Comparison of ENCODE assay signal across 17 cellular contexts in the genomic region with DNA sequence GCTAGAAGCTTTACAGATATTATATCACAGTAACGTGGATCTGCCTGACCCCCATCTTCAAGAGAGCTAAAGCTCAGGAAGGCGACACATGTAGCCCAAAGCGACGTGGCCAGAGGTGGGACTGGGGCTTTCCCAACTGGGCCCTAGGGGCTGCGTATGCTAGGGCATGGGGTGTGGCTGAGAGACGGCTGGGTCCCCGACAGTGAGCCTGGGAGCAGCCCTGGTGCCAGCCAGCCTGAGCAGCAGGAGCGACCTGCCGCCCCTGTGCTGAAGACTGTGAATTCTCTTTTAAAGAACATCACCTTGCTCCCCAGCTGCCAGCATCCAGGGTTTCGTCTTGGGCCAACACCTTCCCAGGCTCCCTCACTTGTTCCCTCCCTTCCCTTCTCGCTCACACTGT. TPM values are rescaled to one million over a fixed set of nuclear protein-coding genes. Genes with fewer than 3 reads are reported as not detected.
A peak's percentile ranks its signal among the peaks of the same experiment; 100 is the strongest.
DNase-seq lines count a peak whose midpoint lies in the region; ATAC-seq and TF ChIP-seq lines count a peak whose summit lies in the region.
"Had no signal": no experiment of that assay in that cellular context is flagged by ENCODE, and none has a peak within 500 bp of the region (broad histone marks: within the 10 kb centered on the region; RNA-seq: fewer than 3 reads in every experiment).

No MANE protein-coding gene starts in this region.

- no peak for TF ChIP-seq RAD21 in IMR-90 (IDR thresholded peaks at IDR 0.05; ENCODE audit: low read length)

- DNase-seq in IMR-90 (no peak), T-helper 17 cell (no peak), suprapubic skin (ENCODE audit: low spot score in 2 of 2) (no peak), upper lobe of right lung (no peak), NCI-H510A treated with DMSO at 0.1 percent for 48 hours (lab: John Stamatoyannopoulos, UW) (no peak)
- DNase-seq: ACHN, DMS79, NCI-H1417 treated with DMSO at 0.1 percent for 48 hours, NCI-H187 treated with DMSO at 0.1 percent for 48 hours, NCI-H2227 treated with DMSO at 0.1 percent for 48 hours, NCI-H524, NCI-H82, OCI-M1 had no signal

- H3K4me3 Mint-ChIP-seq in T-helper 17 cell: no peak overlapping the region
- H3K4me3 Mint-ChIP-seq: CD14-positive monocyte had no signal

- peak overlapping the region; percentile 58 for H2AK9ac ChIP-seq in IMR-90 (replicated peaks; ENCODE audit: low read depth, low read length, poor library complexity)

- no peak overlapping the region for H2BK5ac ChIP-seq in IMR-90 (ENCODE audit: low read depth, low read length, poor library complexity, severe bottlenecking)

- no TSS peak for BruUV-seq in IMR-90 (replicated peaks; lab: Mats Ljungman, UMichigan)

- H3K36me3 Mint-ChIP-seq in T-helper 17 cell (ENCODE audit: low read depth): peaks cover 2% of the 10 kb centered on the region

- no peak overlapping the region for H4K91ac ChIP-seq in IMR-90 (ENCODE audit: insufficient read depth, low read depth, low read length)

- no peaks in the 10 kb centered on the region for H3K27me3 Mint-ChIP-seq in T-helper 17 cell

- no peak overlapping the region for H3K14ac ChIP-seq in IMR-90 (replicated peaks; ENCODE audit: low read depth, low read length)

- H3K4me1 ChIP-seq in IMR-90 (ENCODE audit: control insufficient read depth, insufficient read depth, low read length) (no peaks in the 10 kb centered on the region), suprapubic skin (peaks cover 31% of the 10 kb centered on the region), upper lobe of right lung (no peaks in the 10 kb centered on the region)

- H4K8ac ChIP-seq in IMR-90 (ENCODE audit: low read depth in 2 of 2, low read length in 2 of 2): no peak overlapping the region

- TF ChIP-seq CTCF in IMR-90 (conservative IDR thresholded peaks at IDR 0.05; ENCODE audit: low read depth, low read length): no peak
- no peak for TF ChIP-seq CTCF in suprapubic skin (IDR thresholded peaks at IDR 0.05)
- no peak for TF ChIP-seq CTCF in upper lobe of right lung (IDR thresholded peaks at IDR 0.05)

- no peak overlapping the region for H3K9ac ChIP-seq in IMR-90 (ENCODE audit: low read depth, low read length)
- H3K9ac ChIP-seq: KMS-11 had no signal

- CTCF ChIA-PET in IMR-90 (lab: Yijun Ruan, JAX): no interaction called here

- no peak overlapping the region for H3K4me3 ChIP-seq in IMR-90 (ENCODE audit: insufficient read depth, low read depth, low read length)
- no peak overlapping the region for H3K4me3 ChIP-seq in suprapubic skin
- H3K4me3 ChIP-seq in upper lobe of right lung: no peak overlapping the region

- peaks cover 0 to 5% of the 10 kb centered on the region in 2 experiments; a peak in 1 of 4 replicates for H3K79me1 ChIP-seq in IMR-90 (ENCODE audit: low read depth in 1 of 2, low read length in 2 of 2)

- POLR2A ChIA-PET in IMR-90 (lab: Charles Lee; ENCODE audit: unreplicated experiment): no interaction called here

- TF ChIP-seq POLR2A in IMR-90 (IDR thresholded peaks at IDR 0.05; ENCODE audit: low read depth, low read length): no peak
- no peak for TF ChIP-seq POLR2A in suprapubic skin (IDR thresholded peaks at IDR 0.05)

- no peak overlapping the region for H3K4ac ChIP-seq in IMR-90 (ENCODE audit: low read depth, low read length)

- H3K56ac ChIP-seq in IMR-90 (ENCODE audit: extremely low read depth, insufficient read depth, low read length): no peak overlapping the region

- H3K9me1 ChIP-seq in IMR-90 (ENCODE audit: insufficient read depth, low read length): peaks cover 12% of the 10 kb centered on the region

- no peaks in the 10 kb centered on the region for H3K9me3 ChIP-seq in IMR-90 (ENCODE audit: control insufficient read depth, insufficient read depth, low read length)
- H3K9me3 ChIP-seq in T-helper 17 cell (ENCODE audit: control insufficient read depth, low read length, poor library complexity, severe bottlenecking): no peaks in the 10 kb centered on the region
- no peaks in the 10 kb centered on the region for H3K9me3 ChIP-seq in suprapubic skin
- no peaks in the 10 kb centered on the region for H3K9me3 ChIP-seq in upper lobe of right lung

- WGBS in IMR-90 (ENCODE audit: extremely low coverage in 2 of 2, insufficient read length in 1 of 2), 2 experiments: 97% methylated on average over 6 of the region's 11 CpGs; no CpG with 5 or more reads in 1 of the 2 experiments
- WGBS in suprapubic skin: 82% methylated on average over 11 of the region's 11 CpGs

- H3K4me1 Mint-ChIP-seq in T-helper 17 cell: peaks cover 11% of the 10 kb centered on the region
- H3K4me1 Mint-ChIP-seq: CD14-positive monocyte had no signal

- intact Hi-C loops in IMR-90 (cut with micrococcal nuclease) (no loop called here), upper lobe of right lung (cut with DNase I) (loop anchor here (10.0 kb wide), 1 partner anchor 271 kb away; a partner anchor contains a TSS)

- no peak overlapping the region for H3K18ac ChIP-seq in IMR-90 (ENCODE audit: low read depth, low read length)

- H2BK20ac ChIP-seq in IMR-90 (ENCODE audit: low read depth, low read length): no peak overlapping the region

- no peak overlapping the region for H2AK5ac ChIP-seq in IMR-90 (ENCODE audit: low read depth, low read length)

- H4K20me1 ChIP-seq in IMR-90 (ENCODE audit: insufficient read depth, low read length): no peaks in the 10 kb centered on the region

- H3K23ac ChIP-seq in IMR-90 (ENCODE audit: low read depth, low read length): no peak overlapping the region

- H3K27ac ChIP-seq in IMR-90 (ENCODE audit: insufficient read depth, low read length) (no peak overlapping the region), suprapubic skin (peak overlapping the region; percentile 85), upper lobe of right lung (no peak overlapping the region)
- H3K27ac ChIP-seq: KMS-11 had no signal

- H3K4me2 ChIP-seq in IMR-90 (ENCODE audit: low read depth, low read length): no peak overlapping the region
- H3K4me2 ChIP-seq: KMS-11 had no signal

- TF ChIP-seq EP300 in suprapubic skin (IDR thresholded peaks at IDR 0.05): no peak

- peak overlapping the region; percentile 67 for H3K27ac Mint-ChIP-seq in T-helper 17 cell

- dilution Hi-C loops in IMR-90 (cut with HindIII; ENCODE audit: low sequenced_read_pairs, unreplicated experiment): no loop called here

- H3K36me3 ChIP-seq in IMR-90 (ENCODE audit: control insufficient read depth, insufficient read depth, low read length): peaks cover 18% of the 10 kb centered on the region; the same call in 1 of the 2 replicates
- peaks cover 18% of the 10 kb centered on the region for H3K36me3 ChIP-seq in suprapubic skin
- H3K36me3 ChIP-seq in upper lobe of right lung: peaks cover 19% of the 10 kb centered on the region

- no peak overlapping the region for H2BK15ac ChIP-seq in IMR-90 (ENCODE audit: low read depth, low read length)

- no peak overlapping the region for H2BK120ac ChIP-seq in IMR-90 (ENCODE audit: low read depth, low read length)

- ATAC-seq in IMR-90 (ENCODE audit: low read depth): no peak
- no peak for ATAC-seq in T-helper 17 cell
- peak; percentile 4 for ATAC-seq in esophagus mucosa
- no peak for ATAC-seq in upper lobe of right lung
- no peak for ATAC-seq in GM21717 (IDR thresholded peaks at IDR 0.05; ENCODE audit: unreplicated experiment)

- no peak overlapping the region for H2AFZ ChIP-seq in IMR-90 (replicated peaks; ENCODE audit: low read length, poor library complexity)

- H3K27me3 ChIP-seq in IMR-90 (ENCODE audit: control insufficient read depth, insufficient read depth, low read length): no peaks in the 10 kb centered on the region
- no peaks in the 10 kb centered on the region for H3K27me3 ChIP-seq in suprapubic skin
- no peaks in the 10 kb centered on the region for H3K27me3 ChIP-seq in upper lobe of right lung

- in situ Hi-C loops in IMR-90 (cut with MboI; ENCODE audit: low sequenced_read_pairs): no loop called here

- no peak overlapping the region for H4K5ac ChIP-seq in IMR-90 (ENCODE audit: low read depth, low read length)

TF ChIP-seq in IMR-90, 13 proteins besides CTCF, POLR2A, EP300 and RAD21:
- TF ChIP-seq, protein P1, sequence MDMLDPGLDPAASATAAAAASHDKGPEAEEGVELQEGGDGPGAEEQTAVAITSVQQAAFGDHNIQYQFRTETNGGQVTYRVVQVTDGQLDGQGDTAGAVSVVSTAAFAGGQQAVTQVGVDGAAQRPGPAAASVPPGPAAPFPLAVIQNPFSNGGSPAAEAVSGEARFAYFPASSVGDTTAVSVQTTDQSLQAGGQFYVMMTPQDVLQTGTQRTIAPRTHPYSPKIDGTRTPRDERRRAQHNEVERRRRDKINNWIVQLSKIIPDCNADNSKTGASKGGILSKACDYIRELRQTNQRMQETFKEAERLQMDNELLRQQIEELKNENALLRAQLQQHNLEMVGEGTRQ (IDR thresholded peaks at IDR 0.05; ENCODE audit: low read depth, low read length): no peak
- TF ChIP-seq, protein P2, sequence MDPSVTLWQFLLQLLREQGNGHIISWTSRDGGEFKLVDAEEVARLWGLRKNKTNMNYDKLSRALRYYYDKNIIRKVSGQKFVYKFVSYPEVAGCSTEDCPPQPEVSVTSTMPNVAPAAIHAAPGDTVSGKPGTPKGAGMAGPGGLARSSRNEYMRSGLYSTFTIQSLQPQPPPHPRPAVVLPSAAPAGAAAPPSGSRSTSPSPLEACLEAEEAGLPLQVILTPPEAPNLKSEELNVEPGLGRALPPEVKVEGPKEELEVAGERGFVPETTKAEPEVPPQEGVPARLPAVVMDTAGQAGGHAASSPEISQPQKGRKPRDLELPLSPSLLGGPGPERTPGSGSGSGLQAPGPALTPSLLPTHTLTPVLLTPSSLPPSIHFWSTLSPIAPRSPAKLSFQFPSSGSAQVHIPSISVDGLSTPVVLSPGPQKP (IDR thresholded peaks at IDR 0.05; ENCODE audit: borderline replicate concordance, low read depth, low read length): no peak
- TF ChIP-seq FOS (IDR thresholded peaks at IDR 0.05; ENCODE audit: low read depth, low read length) (no peak), RCOR1 (IDR thresholded peaks at IDR 0.05; ENCODE audit: insufficient replicate concordance, low read length) (no peak), NFE2L2 (IDR thresholded peaks at IDR 0.05; ENCODE audit: low read depth, low read length) (no peak), CHD1 (IDR thresholded peaks at IDR 0.05; ENCODE audit: low read depth, low read length) (no peak), MXI1 (IDR thresholded peaks at IDR 0.05; ENCODE audit: borderline replicate concordance, low read depth, low read length) (no peak), MAZ (IDR thresholded peaks at IDR 0.05; ENCODE audit: borderline replicate concordance, low read depth, low read length) (no peak), RFX5 (IDR thresholded peaks at IDR 0.05; ENCODE audit: low read depth, low read length) (no peak), BHLHE40 (IDR thresholded peaks at IDR 0.05; ENCODE audit: low read depth, low read length) (no peak)

RNA-seq across cellular contexts. Expression of a gene that starts 32.9 kb away (rescaled TPM):
- total RNA-seq in IMR-90 (2012; rRNA removed) (under 0.01 TPM in 2 replicates), T-helper 17 cell (1 to 10 TPM; 5.9 to 9.6 TPM), esophagus mucosa (1.1 TPM), suprapubic skin (1 to 10 TPM in 3 of 4 donors, under 1 TPM in 1; 0.72 to 4.7 (median 2.0) TPM), upper lobe of right lung (1.0 TPM)
- 0.24 TPM in 2 replicates for polyA plus RNA-seq in IMR-90 (2012; rRNA removed)
- 0.07 TPM in 1 of 2 replicates, not detected in the other for polyA plus RNA-seq in IMR-90 (2012; cell fraction: cytosol; rRNA removed)
- polyA plus RNA-seq in IMR-90 (2012; cell fraction: nucleus; rRNA removed; ENCODE audit: low replicate concordance): 4.5 and 8.7 TPM in 2 replicates
- polyA plus RNA-seq: CD14-positive monocyte had no signal
